In genomic region chr5:169826618-169827017, GRCh38 we compare ENCODE assay signal across 11 cellular contexts.
A peak's percentile ranks its signal among the peaks of the same experiment; 100 is the strongest.
DNase-seq lines count a peak whose midpoint lies in the region; ATAC-seq and TF ChIP-seq lines count a peak whose summit lies in the region.
"Had no signal": no experiment of that assay in that cellular context is flagged by ENCODE, and none has a peak within 500 bp of the region (broad histone marks: within the 10 kb centered on the region; RNA-seq: fewer than 3 reads in every experiment).

No MANE protein-coding gene starts in this region.

- H3K36me3 ChIP-seq in Panc1 (ENCODE audit: control insufficient read depth, insufficient read depth, low read length) = no peaks in the 10 kb centered on the region
- H3K36me3 ChIP-seq: upper lobe of right lung had no signal

- ATAC-seq in activated T-cell treated with anti-CD3 and anti-CD28 coated beads, Interleukin-2, amount 50 U/mL, for 72 hours (replicated peaks in 1 of 2) = no peak
- no peak for ATAC-seq in Panc1
- ATAC-seq in stimulated activated effector memory CD8-positive, alpha-beta T cell treated with anti-CD3 and anti-CD28 coated beads, Interleukin-12 subunit alpha, Interleukin-12 subunit beta, amount 100 ng/mL, for 72 hours = no peak
- no peak for ATAC-seq in GM21529 (IDR thresholded peaks at IDR 0.05; ENCODE audit: unreplicated experiment)
- ATAC-seq: upper lobe of right lung had no signal

- H3K4me3 Mint-ChIP-seq in activated T-cell treated with anti-CD3 and anti-CD28 coated beads, Interleukin-2, amount 50 U/mL, for 72 hours = no peak overlapping the region
- H3K4me3 Mint-ChIP-seq in stimulated activated effector memory CD8-positive, alpha-beta T cell treated with anti-CD3 and anti-CD28 coated beads, Interleukin-12 subunit alpha, Interleukin-12 subunit beta, amount 100 ng/mL, for 72 hours = no peak overlapping the region

- no peaks in the 10 kb centered on the region for H3K27me3 Mint-ChIP-seq in activated T-cell treated with anti-CD3 and anti-CD28 coated beads, Interleukin-2, amount 50 U/mL, for 72 hours (ENCODE audit: low read depth)

- peaks cover 0 to 8% of the 10 kb centered on the region in 2 donors for H3K9me3 Mint-ChIP-seq in activated T-cell treated with anti-CD3 and anti-CD28 coated beads, Interleukin-2, amount 50 U/mL, for 72 hours
- no peaks in the 10 kb centered on the region for H3K9me3 Mint-ChIP-seq in stimulated activated effector memory CD8-positive, alpha-beta T cell treated with anti-CD3 and anti-CD28 coated beads, Interleukin-12 subunit alpha, Interleukin-12 subunit beta, amount 100 ng/mL, for 72 hours

- in situ Hi-C loops in Panc1 (cut with HindIII; ENCODE audit: low pct_unique_long_range_greater_than_20kb, low sequenced_read_pairs) = no loop called here

- H3K9me3 ChIP-seq in Panc1 (ENCODE audit: control insufficient read depth, insufficient read depth, low read depth, low read length) = no peaks in the 10 kb centered on the region
- H3K9me3 ChIP-seq: upper lobe of right lung had no signal

- peaks cover 24% of the 10 kb centered on the region for H3K4me1 Mint-ChIP-seq in activated T-cell treated with anti-CD3 and anti-CD28 coated beads, Interleukin-2, amount 50 U/mL, for 72 hours (ENCODE audit: low read depth)
- H3K4me1 Mint-ChIP-seq in stimulated activated effector memory CD8-positive, alpha-beta T cell treated with anti-CD3 and anti-CD28 coated beads, Interleukin-12 subunit alpha, Interleukin-12 subunit beta, amount 100 ng/mL, for 72 hours = peaks cover 24% of the 10 kb centered on the region

- no peak for DNase-seq in activated T-cell treated with anti-CD3 and anti-CD28 coated beads, Interleukin-2, amount 50 U/mL, for 72 hours
- no peak for DNase-seq in activated T-cell treated with anti-CD3 and anti-CD28 coated beads, Interleukin-2, amount 50 U/mL, for 48 hours
- DNase-seq in Panc1 (ENCODE audit: low read depth, low spot score) (no peak), epithelial cell of esophagus (ENCODE audit: low read depth) (peak; percentile 24), NCI-H2081 (lab: John Stamatoyannopoulos, UW) (no peak)
- DNase-seq in stimulated activated effector memory CD8-positive, alpha-beta T cell treated with anti-CD3 and anti-CD28 coated beads, Interleukin-12 subunit alpha, Interleukin-12 subunit beta, amount 100 ng/mL, for 72 hours (ENCODE audit: low spot score in 2 of 2) = no peak
- DNase-seq in activated CD4-positive, CD25-positive, alpha-beta regulatory T cell treated with anti-CD3 and anti-CD28 coated beads, Interleukin-2, amount 50 U/mL, for 72 hours = no peak
- DNase-seq: NCI-H187, nucleus accumbens, upper lobe of right lung had no signal

- H3K27me3 ChIP-seq in Panc1 (ENCODE audit: control insufficient read depth, insufficient read depth, low read length) = no peaks in the 10 kb centered on the region
- H3K27me3 ChIP-seq: upper lobe of right lung had no signal

- H3K4me1 ChIP-seq in Panc1 (ENCODE audit: control insufficient read depth, insufficient read depth, low read length) = no peaks in the 10 kb centered on the region
- H3K4me1 ChIP-seq: upper lobe of right lung had no signal

- TF ChIP-seq CTCF in Panc1 (IDR thresholded peaks at IDR 0.05) (peak; percentile 23; the same call in 1 of the 2 replicates), epithelial cell of esophagus (IDR thresholded peaks at IDR 0.05; ENCODE audit: insufficient read depth, low read depth, low read length, missing control alignments) (peak; percentile 22)

- intact Hi-C loops in Panc1 (cut with micrococcal nuclease; ENCODE audit: unreplicated experiment) = no loop called here

- H3K4me3 ChIP-seq in Panc1 (ENCODE audit: low read depth in 2 of 2, low read length in 2 of 2) (no peak overlapping the region), epithelial cell of esophagus (ENCODE audit: low read length) (no peak overlapping the region)
- H3K4me3 ChIP-seq: upper lobe of right lung had no signal

- no peak overlapping the region for H3K27ac ChIP-seq in Panc1 (ENCODE audit: low read length)
- H3K27ac ChIP-seq: upper lobe of right lung had no signal

- BruUV-seq in Panc1 (replicated peaks; lab: Mats Ljungman, UMichigan) = no TSS peak

- H3K36me3 Mint-ChIP-seq in activated T-cell treated with anti-CD3 and anti-CD28 coated beads, Interleukin-2, amount 50 U/mL, for 72 hours (ENCODE audit: insufficient read depth in 2 of 2) = peaks cover 4 to 13% of the 10 kb centered on the region in 2 donors
- H3K36me3 Mint-ChIP-seq in stimulated activated effector memory CD8-positive, alpha-beta T cell treated with anti-CD3 and anti-CD28 coated beads, Interleukin-12 subunit alpha, Interleukin-12 subunit beta, amount 100 ng/mL, for 72 hours = peaks cover 15% of the 10 kb centered on the region

- CTCF ChIA-PET in Panc1 (lab: Charles Lee) = interaction anchor here (1.1 kb wide), 1 partner anchor 125 kb away, joined by 4 read pairs; no protein-coding TSS in a partner anchor

- peak overlapping the region; percentile 4 for H3K27ac Mint-ChIP-seq in activated T-cell treated with anti-CD3 and anti-CD28 coated beads, Interleukin-2, amount 50 U/mL, for 72 hours
- peak overlapping the region; percentile 9 for H3K27ac Mint-ChIP-seq in stimulated activated effector memory CD8-positive, alpha-beta T cell treated with anti-CD3 and anti-CD28 coated beads, Interleukin-12 subunit alpha, Interleukin-12 subunit beta, amount 100 ng/mL, for 72 hours

- POLR2A ChIA-PET in Panc1 (lab: Charles Lee) = no interaction called here
